Comparison of ENCODE assay signal across 13 cellular contexts in genomic region chr1:223870617-223871574, GRCh38. TPM values are rescaled to one million over a fixed set of nuclear protein-coding genes. Genes with fewer than 3 reads are reported as not detected.
A peak's percentile ranks its signal among the peaks of the same experiment; 100 is the strongest.
DNase-seq lines count a peak whose midpoint lies in the region; ATAC-seq, FAIRE-seq and TF ChIP-seq lines count a peak whose summit lies in the region.
"Had no signal": no experiment of that assay in that cellular context is flagged by ENCODE, and none has a peak within 500 bp of the region (broad histone marks: within the 10 kb centered on the region; RNA-seq: fewer than 3 reads in every experiment).

No MANE protein-coding gene starts in this region.

- TF ChIP-seq CTCF in CD8-positive, alpha-beta T cell (IDR thresholded peaks at IDR 0.05) = no peak
- TF ChIP-seq CTCF in WERI-Rb-1 (IDR thresholded peaks at IDR 0.05; ENCODE audit: low read depth, low read length) = no peak
- no peak for TF ChIP-seq CTCF in endothelial cell (IDR thresholded peaks at IDR 0.05; ENCODE audit: unreplicated experiment)

- H3K9me3 ChIP-seq in CD8-positive, alpha-beta T cell (ENCODE audit: low read length) = no peaks in the 10 kb centered on the region
- H3K9me3 ChIP-seq in WERI-Rb-1 (ENCODE audit: severe bottlenecking) = no peaks in the 10 kb centered on the region

- no peaks in the 10 kb centered on the region for H3K27me3 ChIP-seq in CD8-positive, alpha-beta T cell (ENCODE audit: insufficient read depth, low read length)
- no peaks in the 10 kb centered on the region for H3K27me3 ChIP-seq in WERI-Rb-1 (ENCODE audit: insufficient read depth, low read depth, severe bottlenecking)

- H3K4me3 ChIP-seq in CD8-positive, alpha-beta T cell (ENCODE audit: low read depth, low read length) = no peak overlapping the region
- peak overlapping the region; percentile 30 for H3K4me3 ChIP-seq in WERI-Rb-1 (ENCODE audit: low read depth, low read length)

- FAIRE-seq in HTR-8/SVneo (lab: Jason Lieb, UNC) = no peak
- FAIRE-seq: kidney had no signal

- no peak overlapping the region for H3K27ac ChIP-seq in CD8-positive, alpha-beta T cell (ENCODE audit: low read depth, low read length)
- peak overlapping the region; percentile 63 for H3K27ac ChIP-seq in WERI-Rb-1

- peak overlapping the region; percentile 53 for H3K4me3 Mint-ChIP-seq in CD8-positive, alpha-beta T cell
- H3K4me3 Mint-ChIP-seq in naive B cell (peak overlapping the region in 7 of 8 donors; percentile 15 to 73 (median 37)), endothelial cell (ENCODE audit: unreplicated experiment) (no peak overlapping the region)
- H3K4me3 Mint-ChIP-seq: activated T-helper 1 cell treated with anti-CD3 and anti-CD28 coated beads, Interleukin-12 subunit alpha, Interleukin-12 subunit beta, Interleukin-2, Interleukin-4 antibody, amounts not matched to agents 30 ng/mL and 10 ng/mL and 1 ng/mL, durations not matched to agents 14 hours and 24 hours and 36 hours had no signal

- H3K4me1 Mint-ChIP-seq in CD8-positive, alpha-beta T cell (ENCODE audit: low read depth) = no peaks in the 10 kb centered on the region
- H3K4me1 Mint-ChIP-seq in naive B cell (no peaks in the 10 kb centered on the region), endothelial cell (ENCODE audit: unreplicated experiment) (no peaks in the 10 kb centered on the region)

- DNase-seq in CD8-positive, alpha-beta T cell = no peak
- DNase-seq in MV-4-11 (lab: John Stamatoyannopoulos, UW) (peak; percentile 87), WERI-Rb-1 (peak; percentile 82), naive B cell (no peak), endothelial cell (ENCODE audit: low spot score) (no peak), HTR-8/SVneo (ENCODE audit: insufficient read length, low spot score) (no peak), nucleus accumbens (lab: John Stamatoyannopoulos, UW) (no peak)
- DNase-seq in activated T-cell treated with anti-CD3 and anti-CD28 coated beads, Interleukin-2, amount 50 U/mL, for 48 hours = no peak
- DNase-seq: H7; kidney; NCI-H2171; stimulated activated CD4-positive, alpha-beta T cell treated with anti-CD3 and anti-CD28 coated beads, Interleukin-15, amount 100 ng/mL, for 24 hours had no signal

- H3K9me3 Mint-ChIP-seq in CD8-positive, alpha-beta T cell = no peaks in the 10 kb centered on the region
- peaks cover 0 to 5% (median 2%) of the 10 kb centered on the region in 7 donors for H3K9me3 Mint-ChIP-seq in naive B cell
- H3K9me3 Mint-ChIP-seq in endothelial cell (ENCODE audit: unreplicated experiment) = no peaks in the 10 kb centered on the region
- H3K9me3 Mint-ChIP-seq: activated T-helper 1 cell treated with anti-CD3 and anti-CD28 coated beads, Interleukin-12 subunit alpha, Interleukin-12 subunit beta, Interleukin-2, Interleukin-4 antibody, amounts not matched to agents 30 ng/mL and 10 ng/mL and 1 ng/mL, durations not matched to agents 14 hours and 24 hours and 36 hours had no signal

- no peaks in the 10 kb centered on the region for H3K36me3 ChIP-seq in CD8-positive, alpha-beta T cell (ENCODE audit: insufficient read depth, low read length)
- no peaks in the 10 kb centered on the region for H3K36me3 ChIP-seq in WERI-Rb-1

- intact Hi-C loops in CD8-positive, alpha-beta T cell (cut with DNase I, micrococcal nuclease) = no loop called here

- H3K27ac Mint-ChIP-seq in CD8-positive, alpha-beta T cell = no peak overlapping the region
- H3K27ac Mint-ChIP-seq in naive B cell (no peak overlapping the region), endothelial cell (ENCODE audit: unreplicated experiment) (no peak overlapping the region)
- H3K27ac Mint-ChIP-seq: activated T-helper 1 cell treated with anti-CD3 and anti-CD28 coated beads, Interleukin-12 subunit alpha, Interleukin-12 subunit beta, Interleukin-2, Interleukin-4 antibody, amounts not matched to agents 30 ng/mL and 10 ng/mL and 1 ng/mL, durations not matched to agents 14 hours and 24 hours and 36 hours had no signal

- POLR2A ChIA-PET in CD8-positive, alpha-beta T cell (lab: Charles Lee) = no interaction called here

- H3K36me3 Mint-ChIP-seq in CD8-positive, alpha-beta T cell = no peaks in the 10 kb centered on the region
- H3K36me3 Mint-ChIP-seq in naive B cell = no peaks in the 10 kb centered on the region
- no peaks in the 10 kb centered on the region for H3K36me3 Mint-ChIP-seq in endothelial cell (ENCODE audit: low read depth, unreplicated experiment)

- CTCF ChIA-PET in CD8-positive, alpha-beta T cell (lab: Charles Lee) = interaction anchor here (1.6 kb wide), 1 partner anchor 17 kb away, joined by 4 read pairs; no protein-coding TSS in a partner anchor

- no peaks in the 10 kb centered on the region for H3K4me1 ChIP-seq in CD8-positive, alpha-beta T cell (ENCODE audit: insufficient read depth, low read length)

- ATAC-seq in CD8-positive, alpha-beta T cell = no peak
- no peak for ATAC-seq in naive B cell (ENCODE audit: low read depth in 2 of 2)

- peaks cover 34% of the 10 kb centered on the region for H3K27me3 Mint-ChIP-seq in CD8-positive, alpha-beta T cell (ENCODE audit: low read depth)
- H3K27me3 Mint-ChIP-seq in naive B cell (peaks cover 45 to 76% (median 46%) of the 10 kb centered on the region in 3 donors), endothelial cell (ENCODE audit: unreplicated experiment) (peaks cover 5% of the 10 kb centered on the region)

RNA-seq across cellular contexts. Expression of gene TP53BP2, which starts 25.1 kb away (rescaled TPM):
- 10 to 100 TPM; 96.1 to 98.3 TPM for total RNA-seq in CD8-positive, alpha-beta T cell
- 10 to 100 TPM in 4 of 6 donors, 1 to 10 TPM in 2; 2.8 to 15.5 (median 12.9) TPM for polyA plus RNA-seq in naive B cell (ENCODE audit: low read depth in 6 of 6)
- 42.0 TPM for total RNA-seq in endothelial cell (ENCODE audit: unreplicated experiment)

Comparison
In these comparisons a context has a peak if more than half of its experiments do, and no peak if none do; other contexts are left out.
1. DNase-seq: peak in MV-4-11 (single experiment) and WERI-Rb-1 (single experiment); none in CD8-positive, alpha-beta T cell (0 of 7), naive B cell (single experiment), endothelial cell (single experiment), HTR-8/SVneo (single experiment), nucleus accumbens (0 of 56) and activated T-cell treated with anti-CD3 and anti-CD28 coated beads, Interleukin-2, amount 50 U/mL, for 48 hours (0 of 2).